Comparison of ENCODE assay signal across 8 cellular contexts in the genomic region with DNA sequence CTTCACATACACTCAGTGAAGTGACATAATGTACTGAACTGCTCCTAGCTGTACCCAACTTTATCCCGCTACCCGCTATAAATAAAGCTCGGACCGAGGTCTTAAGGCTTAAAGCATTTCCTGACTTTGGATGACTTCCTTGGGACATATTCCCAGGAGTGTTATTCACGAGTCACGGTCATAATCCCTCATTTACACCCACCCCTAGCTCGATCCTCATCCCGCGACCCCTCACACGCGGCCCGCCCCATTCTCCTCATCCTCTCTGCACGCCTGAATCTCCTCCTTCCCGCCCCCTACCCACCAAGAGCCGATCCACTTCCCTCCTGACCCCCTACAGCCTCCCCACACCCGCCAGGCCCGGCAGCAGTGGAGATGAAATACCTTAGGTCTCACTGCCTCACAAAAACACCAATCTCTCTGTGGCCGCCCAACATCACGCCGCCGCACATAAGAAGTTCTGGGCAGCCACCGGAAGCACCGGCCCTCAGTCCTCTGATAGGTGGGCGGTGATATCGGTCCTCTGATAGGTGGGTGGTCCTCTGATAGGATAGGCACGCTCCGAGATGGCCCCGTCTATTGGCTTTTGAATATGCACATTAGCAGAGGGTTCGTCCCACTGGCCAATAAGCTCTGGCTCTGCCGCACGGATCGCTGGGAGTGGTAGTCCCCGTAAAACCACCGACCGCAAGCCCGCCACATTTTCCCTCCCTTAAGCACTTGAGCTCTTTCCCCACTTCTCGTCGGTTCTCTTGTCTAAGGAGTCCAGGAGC. TPM values are rescaled to one million over a fixed set of nuclear protein-coding genes. Genes with fewer than 3 reads are reported as not detected.
DNase-seq lines count a peak whose midpoint lies in the region; ATAC-seq and TF ChIP-seq lines count a peak whose summit lies in the region.

A gene with protein sequence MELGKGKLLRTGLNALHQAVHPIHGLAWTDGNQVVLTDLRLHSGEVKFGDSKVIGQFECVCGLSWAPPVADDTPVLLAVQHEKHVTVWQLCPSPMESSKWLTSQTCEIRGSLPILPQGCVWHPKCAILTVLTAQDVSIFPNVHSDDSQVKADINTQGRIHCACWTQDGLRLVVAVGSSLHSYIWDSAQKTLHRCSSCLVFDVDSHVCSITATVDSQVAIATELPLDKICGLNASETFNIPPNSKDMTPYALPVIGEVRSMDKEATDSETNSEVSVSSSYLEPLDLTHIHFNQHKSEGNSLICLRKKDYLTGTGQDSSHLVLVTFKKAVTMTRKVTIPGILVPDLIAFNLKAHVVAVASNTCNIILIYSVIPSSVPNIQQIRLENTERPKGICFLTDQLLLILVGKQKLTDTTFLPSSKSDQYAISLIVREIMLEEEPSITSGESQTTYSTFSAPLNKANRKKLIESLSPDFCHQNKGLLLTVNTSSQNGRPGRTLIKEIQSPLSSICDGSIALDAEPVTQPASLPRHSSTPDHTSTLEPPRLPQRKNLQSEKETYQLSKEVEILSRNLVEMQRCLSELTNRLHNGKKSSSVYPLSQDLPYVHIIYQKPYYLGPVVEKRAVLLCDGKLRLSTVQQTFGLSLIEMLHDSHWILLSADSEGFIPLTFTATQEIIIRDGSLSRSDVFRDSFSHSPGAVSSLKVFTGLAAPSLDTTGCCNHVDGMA (minus strand): TSS at position 462 of the 773 bp plus-strand sequence. CDS start 7,897 bp downstream, outside the sequence.

- H3K27me3 ChIP-seq in cardiac muscle cell (no peaks in the 10 kb centered on the region), parathyroid adenoma (ENCODE audit: control insufficient read depth, insufficient read depth, low read length) (no peaks in the 10 kb centered on the region), transverse colon (peaks cover 13% of the 10 kb centered on the region)

- H3K4me3 ChIP-seq in GM12864 (ENCODE audit: low read depth, low read length) (peak within 1 kb of the TSS; percentile 78), cardiac muscle cell (peak within 1 kb of the TSS; percentile 63), parathyroid adenoma (ENCODE audit: low read depth, low read length) (peak within 1 kb of the TSS; percentile 95), transverse colon (peak within 1 kb of the TSS; percentile 58 to 77 (median 68))

- ATAC-seq in HG02759 (IDR thresholded peaks at IDR 0.05; ENCODE audit: unreplicated experiment): peak; percentile 99

- H3K36me3 ChIP-seq in cardiac muscle cell (no peaks in the 10 kb centered on the region), parathyroid adenoma (ENCODE audit: control insufficient read depth, insufficient read depth, low read length) (no peaks in the 10 kb centered on the region), transverse colon (no peaks in the 10 kb centered on the region)

- intact Hi-C loops in transverse colon (cut with DNase I; ENCODE audit: low total_unique reads): no loop called here

- DNase-seq in GM12864 (ENCODE audit: low read depth) (peak; percentile 98), NCI-H1417 (lab: John Stamatoyannopoulos, UW) (peak; percentile 96 to 99 (median 98)), SW 1271 (lab: John Stamatoyannopoulos, UW) (peak; percentile 99 to 100), cardiac muscle cell (ENCODE audit: low read depth in 1 of 2, low spot score in 1 of 2) (peak; percentile 99), transverse colon (peak; percentile 95)
- peak; percentile 82 for DNase-seq in activated naive CD8-positive, alpha-beta T cell treated with anti-CD3 and anti-CD28 coated beads, Interleukin-2, amount 50 U/mL, for 16 hours (ENCODE audit: low read depth, low spot score)

- H3K4me1 ChIP-seq in cardiac muscle cell (ENCODE audit: low read depth) (peaks cover 5% of the 10 kb centered on the region), parathyroid adenoma (no peaks in the 10 kb centered on the region), transverse colon (peaks cover 9 to 31% (median 23%) of the 10 kb centered on the region in 4 donors)

- peak within 1 kb of the TSS; percentile 83 for H2AFZ ChIP-seq in parathyroid adenoma

- no peak for TF ChIP-seq EP300 in transverse colon (IDR thresholded peaks at IDR 0.05; ENCODE audit: low read depth)

- WGBS in transverse colon (ENCODE audit: low coverage in 1 of 2), 2 donors: 1% methylated on average over 15 to 38 of the region's 38 CpGs

- peak; percentile 80 for TF ChIP-seq POLR2A in transverse colon (IDR thresholded peaks at IDR 0.05)

- no peak for TF ChIP-seq CTCF in GM12864 (IDR thresholded peaks at IDR 0.05; ENCODE audit: low read depth, low read length, missing control alignments)
- TF ChIP-seq CTCF in cardiac muscle cell (IDR thresholded peaks at IDR 0.05; ENCODE audit: low read depth, low read length): no peak
- TF ChIP-seq CTCF in parathyroid adenoma (IDR thresholded peaks at IDR 0.05): no peak
- TF ChIP-seq CTCF in transverse colon (IDR thresholded peaks at IDR 0.05): no peak

- H3K79me2 ChIP-seq in parathyroid adenoma: peaks cover 3% of the 10 kb centered on the region

- H3K9me3 ChIP-seq in cardiac muscle cell (ENCODE audit: low read depth) (no peaks in the 10 kb centered on the region), parathyroid adenoma (ENCODE audit: control insufficient read depth, low read length) (no peaks in the 10 kb centered on the region), transverse colon (no peaks in the 10 kb centered on the region)

- peak within 1 kb of the TSS; percentile 92 for H3K4me2 ChIP-seq in parathyroid adenoma (ENCODE audit: low read length)

- no peak within 1 kb of the TSS for H3K9ac ChIP-seq in parathyroid adenoma

- H3K27ac ChIP-seq in cardiac muscle cell (peak within 1 kb of the TSS; percentile 85), parathyroid adenoma (peak within 1 kb of the TSS; percentile 37), transverse colon (peak within 1 kb of the TSS; percentile 61 to 83 (median 72))

- in situ Hi-C loops in transverse colon (cut with MboI; ENCODE audit: low pct_ligation_motif_present in 1 of 4, low pct_unique_long_range_greater_than_20kb in 1 of 4, low sequenced_read_pairs in 3 of 4): no loop called here

RNA-seq across cellular contexts. Expression of the gene that starts here (rescaled TPM):
- 7.7 and 8.1 TPM in 2 replicates for total RNA-seq in cardiac muscle cell
- polyA plus RNA-seq in cardiac muscle cell: 6.8 and 8.2 TPM in 2 replicates
- total RNA-seq in transverse colon: 1 to 10 TPM; 1.5 to 4.0 (median 3.0) TPM

Comparison
In these comparisons a context has a peak if more than half of its experiments do, and no peak if none do; other contexts are left out.
1. Peak in every context shown above with its lines: DNase-seq, ATAC-seq, H3K4me3 ChIP-seq and H3K27ac ChIP-seq.